ENCODE assay signal across 16 cellular contexts in the genomic region with DNA sequence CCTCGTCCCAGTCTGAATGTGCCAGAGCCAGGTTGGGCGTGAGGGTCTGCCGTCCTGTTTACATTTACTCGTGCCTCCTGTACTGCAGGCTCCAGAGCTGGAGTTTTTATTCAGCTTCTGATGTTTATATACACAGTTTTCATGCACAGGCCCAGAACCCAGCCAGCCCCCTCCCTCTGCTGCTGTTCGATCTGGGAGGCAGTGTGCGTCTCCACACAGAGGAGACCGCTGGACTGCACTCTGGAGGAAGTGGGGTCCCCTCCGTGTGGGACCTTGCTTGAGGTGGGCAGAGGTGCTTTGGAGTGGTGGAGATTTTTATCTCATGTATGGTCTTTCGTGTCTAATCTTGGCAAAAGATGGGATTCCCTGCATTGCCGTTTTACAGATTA.
A peak's percentile ranks its signal among the peaks of the same experiment; 100 is the strongest.
DNase-seq lines count a peak whose midpoint lies in the region; ATAC-seq, FAIRE-seq and TF ChIP-seq lines count a peak whose summit lies in the region.
"Had no signal": no experiment of that assay in that cellular context is flagged by ENCODE, and none has a peak within 500 bp of the region (broad histone marks: within the 10 kb centered on the region; RNA-seq: fewer than 3 reads in every experiment).

No MANE protein-coding gene starts in this region.

- no peak overlapping the region for H3K9ac ChIP-seq in skeletal muscle satellite cell (ENCODE audit: low read depth, low read length)

- DNase-seq in NCI-H1694 (lab: John Stamatoyannopoulos, UW) (peak; percentile 66), NCI-H1694 treated with DMSO at 0.1 percent for 48 hours (lab: John Stamatoyannopoulos, UW) (no peak), mucosa of descending colon (no peak), AG08395 (ENCODE audit: low spot score) (no peak), NCI-H1436 treated with DMSO at 0.1 percent for 48 hours (lab: John Stamatoyannopoulos, UW) (no peak), GM19239 (ENCODE audit: insufficient read length, low spot score) (no peak)
- DNase-seq: MV-4-11, NCI-H1417 treated with DMSO at 0.1 percent for 48 hours, NCI-H2081 treated with DMSO at 0.1 percent for 48 hours, NCI-H226, NCI-H526 treated with DMSO at 0.1 percent for 48 hours had no signal

- H3K4me3 Mint-ChIP-seq in brain: no peak overlapping the region

- no peaks in the 10 kb centered on the region for H3K27me3 ChIP-seq in skeletal muscle satellite cell (ENCODE audit: control insufficient read depth, insufficient read depth, low read length)

- H3K36me3 Mint-ChIP-seq in brain: no peaks in the 10 kb centered on the region
- H3K36me3 Mint-ChIP-seq: CD14-positive monocyte had no signal

- H3K36me3 ChIP-seq in mucosa of descending colon (ENCODE audit: low read depth) (no peaks in the 10 kb centered on the region), skeletal muscle satellite cell (ENCODE audit: insufficient read depth, low read length) (no peaks in the 10 kb centered on the region)

- H3K4me1 Mint-ChIP-seq in brain: peaks cover 90% of the 10 kb centered on the region
- H3K4me1 Mint-ChIP-seq: CD14-positive monocyte had no signal

- H3K4me3 ChIP-seq in mucosa of descending colon (no peak overlapping the region), skeletal muscle satellite cell (ENCODE audit: low read length) (no peak overlapping the region)

- TF ChIP-seq CTCF in brain (conservative IDR thresholded peaks at IDR 0.05) (no peak), mucosa of descending colon (IDR thresholded peaks at IDR 0.05) (no peak)

- no peaks in the 10 kb centered on the region for H3K27me3 Mint-ChIP-seq in brain

- peak; percentile 6 for ATAC-seq in mucosa of descending colon
- ATAC-seq: HCT116 had no signal

- H3K27ac Mint-ChIP-seq in brain: peak overlapping the region; percentile 68 to 93 (median 74)

- H3K9me3 ChIP-seq in mucosa of descending colon (no peaks in the 10 kb centered on the region), skeletal muscle satellite cell (replicated peaks; ENCODE audit: low read length) (no peaks in the 10 kb centered on the region)

- intact Hi-C loops in mucosa of descending colon (cut with DNase I, micrococcal nuclease): no loop called here

- H3K4me2 ChIP-seq in skeletal muscle satellite cell (ENCODE audit: low read length): peak overlapping the region; percentile 61

- peaks cover 0 to 2% (median 0%) of the 10 kb centered on the region in 5 experiments for H3K9me3 Mint-ChIP-seq in brain
- H3K9me3 Mint-ChIP-seq: CD14-positive monocyte had no signal

- no peak for FAIRE-seq in GM19239 (lab: Jason Lieb, UNC)
- FAIRE-seq: GM18507 had no signal

- H3K4me1 ChIP-seq in mucosa of descending colon (ENCODE audit: low read depth): no peaks in the 10 kb centered on the region
- peaks cover 32% of the 10 kb centered on the region for H3K4me1 ChIP-seq in skeletal muscle satellite cell (ENCODE audit: control insufficient read depth, insufficient read depth, low read length)
